1 cellular context compared by ENCODE assay signal in genomic region chr7:84697506-84697905, GRCh38.
A peak's percentile ranks its signal among the peaks of the same experiment; 100 is the strongest.
TF ChIP-seq lines count a peak whose summit lies in the region.

No MANE protein-coding gene starts in this region.

TF ChIP-seq in IMR-90, 13 proteins besides CTCF, POLR2A, EP300 and RAD21:
- TF ChIP-seq MXI1 (IDR thresholded peaks at IDR 0.05; ENCODE audit: borderline replicate concordance, low read depth, low read length) (no peak), FOS (IDR thresholded peaks at IDR 0.05; ENCODE audit: low read depth, low read length) (peak; percentile 89), NFE2L2 (IDR thresholded peaks at IDR 0.05; ENCODE audit: low read depth, low read length) (peak; percentile 14; the same call in 1 of the 2 replicates), CHD1 (IDR thresholded peaks at IDR 0.05; ENCODE audit: low read depth, low read length) (no peak), RFX5 (IDR thresholded peaks at IDR 0.05; ENCODE audit: low read depth, low read length) (no peak), BHLHE40 (IDR thresholded peaks at IDR 0.05; ENCODE audit: low read depth, low read length) (no peak; the same call in 1 of the 2 replicates), CEBPB (IDR thresholded peaks at IDR 0.05; ENCODE audit: low read depth, low read length) (peak; percentile 97), SMC3 (IDR thresholded peaks at IDR 0.05; ENCODE audit: low read depth, low read length) (no peak), ELK1 (IDR thresholded peaks at IDR 0.05; ENCODE audit: borderline replicate concordance, low read depth, low read length) (no peak), MAFK (IDR thresholded peaks at IDR 0.05; ENCODE audit: low read depth, low read length) (no peak), RCOR1 (IDR thresholded peaks at IDR 0.05; ENCODE audit: insufficient replicate concordance, low read length) (no peak)
